ENCODE assay signal across 8 cellular contexts in the genomic region with DNA sequence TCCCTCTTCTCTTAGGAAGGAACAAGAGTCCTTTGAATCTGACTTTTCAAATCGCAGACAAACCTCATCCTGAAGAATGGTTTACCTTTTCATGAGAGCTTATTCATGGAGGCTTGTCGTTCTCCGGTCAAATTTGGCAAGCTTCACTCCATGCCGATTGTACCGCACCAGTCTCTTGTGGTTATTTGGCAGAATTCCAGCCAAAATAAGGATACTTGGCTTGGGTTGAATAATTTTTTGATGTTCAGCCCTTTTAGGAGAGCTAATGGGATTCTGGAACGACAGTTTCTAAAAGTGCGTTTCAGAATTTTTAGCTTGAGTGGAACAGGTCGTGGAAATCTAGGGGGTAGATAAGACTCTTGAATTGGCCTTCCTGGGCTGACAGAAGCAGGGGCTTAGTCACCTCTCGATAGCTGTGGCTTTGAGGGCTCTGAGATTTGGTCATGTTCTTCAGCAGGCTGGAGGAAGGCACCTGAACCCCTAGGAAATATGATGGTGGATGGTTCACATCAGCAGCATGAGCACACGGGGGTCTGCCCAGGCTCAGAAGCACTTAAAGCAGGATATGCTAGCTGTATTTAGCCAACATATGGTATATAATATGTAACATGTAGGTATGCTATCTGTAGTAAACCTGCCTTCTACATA. TPM values are rescaled to one million over a fixed set of nuclear protein-coding genes. Genes with fewer than 3 reads are reported as not detected.
DNase-seq lines count a peak whose midpoint lies in the region; ATAC-seq, FAIRE-seq and TF ChIP-seq lines count a peak whose summit lies in the region.

No MANE protein-coding gene starts in this region.

- H3K9ac ChIP-seq in liver (ENCODE audit: low read depth in 1 of 2, low read length in 2 of 2) = peak overlapping the region in 1 of 2 donors; percentile 83

- H3K27me3 ChIP-seq in liver (ENCODE audit: control insufficient read depth in 4 of 4, insufficient read depth in 4 of 4, low read length in 3 of 4) = no peaks in the 10 kb centered on the region
- no peaks in the 10 kb centered on the region for H3K27me3 ChIP-seq in pancreas

- H3K4me3 Mint-ChIP-seq in IgD-negative memory B cell = peak overlapping the region; percentile 73 to 96 (median 91)
- peak overlapping the region; percentile 92 for H3K4me3 Mint-ChIP-seq in activated naive CD4-positive, alpha-beta T cell treated with anti-CD3 and anti-CD28 coated beads, Interleukin-2, amount 10 ng/mL, durations not matched to agents 7 days and 5 days

- peak overlapping the region in 2 of 3 donors; percentile 4 to 50 for H3K27ac Mint-ChIP-seq in IgD-negative memory B cell
- H3K27ac Mint-ChIP-seq in activated naive CD4-positive, alpha-beta T cell treated with anti-CD3 and anti-CD28 coated beads, Interleukin-2, amount 10 ng/mL, durations not matched to agents 7 days and 5 days = no peak overlapping the region

- peak overlapping the region in 2 of 3 donors; percentile 90 to 99 for H3K4me3 ChIP-seq in liver (ENCODE audit: low read depth in 1 of 3, low read length in 3 of 3)
- peak overlapping the region in 2 of 4 donors; percentile 87 to 95 for H3K4me3 ChIP-seq in pancreas

- H3K27ac ChIP-seq in liver (ENCODE audit: low read depth in 1 of 2, low read length in 2 of 2) (no peak overlapping the region), pancreas (no peak overlapping the region)

- H3K9me3 ChIP-seq in liver (ENCODE audit: control insufficient read depth in 4 of 4, low read length in 3 of 4) (no peaks in the 10 kb centered on the region), pancreas (no peaks in the 10 kb centered on the region)

- H3K4me1 ChIP-seq in liver (ENCODE audit: control insufficient read depth in 4 of 4, insufficient read depth in 4 of 4, low read length in 3 of 4) (peaks cover 10 to 42% (median 29%) of the 10 kb centered on the region in 4 donors), pancreas (peaks cover 0 to 9% (median 5%) of the 10 kb centered on the region in 3 donors)

- H3K4me1 Mint-ChIP-seq in IgD-negative memory B cell = peaks cover 35 to 57% (median 37%) of the 10 kb centered on the region in 3 donors
- peaks cover 79% of the 10 kb centered on the region for H3K4me1 Mint-ChIP-seq in activated naive CD4-positive, alpha-beta T cell treated with anti-CD3 and anti-CD28 coated beads, Interleukin-2, amount 10 ng/mL, durations not matched to agents 7 days and 5 days

- no peaks in the 10 kb centered on the region for H3K36me3 Mint-ChIP-seq in IgD-negative memory B cell
- H3K36me3 Mint-ChIP-seq in activated naive CD4-positive, alpha-beta T cell treated with anti-CD3 and anti-CD28 coated beads, Interleukin-2, amount 10 ng/mL, durations not matched to agents 7 days and 5 days = peaks cover 26% of the 10 kb centered on the region

- DNase-seq in Ammon's horn (ENCODE audit: low spot score) = peak; percentile 27
- DNase-seq in activated naive CD4-positive, alpha-beta T cell treated with anti-CD3 and anti-CD28 coated beads, Interleukin-2, amount 10 ng/mL, durations not matched to agents 7 days and 5 days = no peak
- no peak for DNase-seq in NCI-H2107 (lab: John Stamatoyannopoulos, UW)
- DNase-seq in OCI-M1 (lab: John Stamatoyannopoulos, UW) = no peak
- DNase-seq in pancreas = no peak

- WGBS in liver = 51% methylated on average over 10 of the region's 10 CpGs
- WGBS in pancreas, 2 donors = 34 to 42% methylated on average over 10 of the region's 10 CpGs

- TF ChIP-seq CTCF in liver (IDR thresholded peaks at IDR 0.05; ENCODE audit: low read depth, low read length, missing input control) (no peak), pancreas (IDR thresholded peaks at IDR 0.05) (no peak)

- H3K36me3 ChIP-seq in liver (ENCODE audit: control insufficient read depth in 4 of 4, insufficient read depth in 3 of 4, low read depth in 1 of 4, low read length in 3 of 4) (no peaks in the 10 kb centered on the region), pancreas (no peaks in the 10 kb centered on the region)

- no peaks in the 10 kb centered on the region for H3K27me3 Mint-ChIP-seq in IgD-negative memory B cell
- no peaks in the 10 kb centered on the region for H3K27me3 Mint-ChIP-seq in activated naive CD4-positive, alpha-beta T cell treated with anti-CD3 and anti-CD28 coated beads, Interleukin-2, amount 10 ng/mL, durations not matched to agents 7 days and 5 days

- intact Hi-C loops in pancreas (cut with DNase I) = no loop called here

- no peaks in the 10 kb centered on the region for H3K9me3 Mint-ChIP-seq in IgD-negative memory B cell
- H3K9me3 Mint-ChIP-seq in activated naive CD4-positive, alpha-beta T cell treated with anti-CD3 and anti-CD28 coated beads, Interleukin-2, amount 10 ng/mL, durations not matched to agents 7 days and 5 days = no peaks in the 10 kb centered on the region

- TF ChIP-seq RAD21 in liver (IDR thresholded peaks at IDR 0.05) = no peak

- CTCF ChIA-PET in activated naive CD4-positive, alpha-beta T cell treated with anti-CD3 and anti-CD28 coated beads, Interleukin-2, amount 10 ng/mL, durations not matched to agents 7 days and 5 days (lab: Charles Lee) = interaction anchor here (1.0 to 1.4 kb wide), 2 partner anchors 116 to 134 kb away, joined by 3 read pairs; no protein-coding TSS in a partner anchor

- ATAC-seq in pancreas (no peak), GM18511 (IDR thresholded peaks at IDR 0.05; ENCODE audit: unreplicated experiment) (no peak)

- FAIRE-seq in pancreas (lab: Jason Lieb, UNC) = no peak

TF ChIP-seq in liver, 16 proteins besides CTCF, POLR2A, EP300 and RAD21:
- no peak for TF ChIP-seq HNF4A (conservative IDR thresholded peaks at IDR 0.05)
- no peak for TF ChIP-seq SP1 (IDR thresholded peaks at IDR 0.05)
- no peak for TF ChIP-seq TAF1 (conservative IDR thresholded peaks at IDR 0.05)
- TF ChIP-seq, protein P1, sequence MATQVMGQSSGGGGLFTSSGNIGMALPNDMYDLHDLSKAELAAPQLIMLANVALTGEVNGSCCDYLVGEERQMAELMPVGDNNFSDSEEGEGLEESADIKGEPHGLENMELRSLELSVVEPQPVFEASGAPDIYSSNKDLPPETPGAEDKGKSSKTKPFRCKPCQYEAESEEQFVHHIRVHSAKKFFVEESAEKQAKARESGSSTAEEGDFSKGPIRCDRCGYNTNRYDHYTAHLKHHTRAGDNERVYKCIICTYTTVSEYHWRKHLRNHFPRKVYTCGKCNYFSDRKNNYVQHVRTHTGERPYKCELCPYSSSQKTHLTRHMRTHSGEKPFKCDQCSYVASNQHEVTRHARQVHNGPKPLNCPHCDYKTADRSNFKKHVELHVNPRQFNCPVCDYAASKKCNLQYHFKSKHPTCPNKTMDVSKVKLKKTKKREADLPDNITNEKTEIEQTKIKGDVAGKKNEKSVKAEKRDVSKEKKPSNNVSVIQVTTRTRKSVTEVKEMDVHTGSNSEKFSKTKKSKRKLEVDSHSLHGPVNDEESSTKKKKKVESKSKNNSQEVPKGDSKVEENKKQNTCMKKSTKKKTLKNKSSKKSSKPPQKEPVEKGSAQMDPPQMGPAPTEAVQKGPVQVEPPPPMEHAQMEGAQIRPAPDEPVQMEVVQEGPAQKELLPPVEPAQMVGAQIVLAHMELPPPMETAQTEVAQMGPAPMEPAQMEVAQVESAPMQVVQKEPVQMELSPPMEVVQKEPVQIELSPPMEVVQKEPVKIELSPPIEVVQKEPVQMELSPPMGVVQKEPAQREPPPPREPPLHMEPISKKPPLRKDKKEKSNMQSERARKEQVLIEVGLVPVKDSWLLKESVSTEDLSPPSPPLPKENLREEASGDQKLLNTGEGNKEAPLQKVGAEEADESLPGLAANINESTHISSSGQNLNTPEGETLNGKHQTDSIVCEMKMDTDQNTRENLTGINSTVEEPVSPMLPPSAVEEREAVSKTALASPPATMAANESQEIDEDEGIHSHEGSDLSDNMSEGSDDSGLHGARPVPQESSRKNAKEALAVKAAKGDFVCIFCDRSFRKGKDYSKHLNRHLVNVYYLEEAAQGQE (IDR thresholded peaks at IDR 0.05) = no peak
- no peak for TF ChIP-seq GABPA (IDR thresholded peaks at IDR 0.05 in 1 of 2, conservative IDR thresholded peaks at IDR 0.05 in 1 of 2)
- no peak for TF ChIP-seq HNF4G (IDR thresholded peaks at IDR 0.05)
- TF ChIP-seq RXRA (IDR thresholded peaks at IDR 0.05) = no peak

RNA-seq across cellular contexts. Expression of gene KLHL2, which starts 1.5 kb away (rescaled TPM):
- polyA plus RNA-seq in IgD-negative memory B cell (4.0 TPM), liver (10 to 100 TPM; 11.4 to 15.8 TPM), pancreas (10 to 100 TPM in 1 of 2 donors, 1 to 10 TPM in 1; 6.0 to 10.8 TPM)
- total RNA-seq in liver (10 to 100 TPM in 1 of 2 donors, 1 to 10 TPM in 1; 10.0 to 37.9 TPM), pancreas (10 to 100 TPM in 2 of 6 donors, 1 to 10 TPM in 4; 4.1 to 12.2 (median 6.5) TPM)
